ENCODE assay signal across 20 cellular contexts in the genomic region with DNA sequence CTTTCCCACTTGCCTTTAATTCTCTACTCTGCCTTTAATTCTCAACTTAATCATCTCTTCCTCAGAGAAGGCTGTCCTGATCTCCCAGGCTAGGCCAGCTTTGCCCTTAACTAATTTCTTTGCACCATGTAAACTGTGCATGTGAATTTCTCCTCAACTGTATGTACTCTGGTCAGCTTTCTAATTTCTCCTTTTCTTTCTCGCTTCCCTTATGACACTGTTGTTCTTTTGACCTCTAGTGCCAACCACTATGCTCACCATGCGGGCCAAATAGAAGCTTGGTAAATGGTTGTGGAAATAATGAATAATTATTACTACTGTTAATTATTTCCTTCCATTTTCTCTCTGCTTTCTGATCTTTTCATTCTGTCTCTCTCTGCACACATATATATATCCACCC.
DNase-seq lines count a peak whose midpoint lies in the region; ATAC-seq lines count a peak whose summit lies in the region.
"Had no signal": no experiment of that assay in that cellular context is flagged by ENCODE, and none has a peak within 500 bp of the region (broad histone marks: within the 10 kb centered on the region; RNA-seq: fewer than 3 reads in every experiment).

No MANE protein-coding gene starts in this region.

- intact Hi-C loops in sciatic nerve (cut with DNase I) = no loop called here

- no peaks in the 10 kb centered on the region for H3K36me3 ChIP-seq in trophoblast cell (ENCODE audit: control insufficient read depth in 1 of 2, insufficient read depth in 2 of 2, low read length in 2 of 2)
- H3K36me3 ChIP-seq: BLaER1 had no signal

- no peak overlapping the region for H4K91ac ChIP-seq in trophoblast cell (ENCODE audit: low read depth, low read length)

- H3K4me2 ChIP-seq in trophoblast cell (ENCODE audit: low read length) = no peak overlapping the region
- H3K4me2 ChIP-seq: A549, BLaER1, GM23338 had no signal

- H2AK5ac ChIP-seq in trophoblast cell (ENCODE audit: low read length) = no peak overlapping the region

- no peak overlapping the region for H2BK120ac ChIP-seq in trophoblast cell (ENCODE audit: insufficient read depth, low read length, poor library complexity)

- H4K12ac ChIP-seq in trophoblast cell (ENCODE audit: low read depth, low read length) = no peak overlapping the region

- H4K8ac ChIP-seq in trophoblast cell (ENCODE audit: low read depth, low read length) = no peak overlapping the region

- ATAC-seq in GM18867 (IDR thresholded peaks at IDR 0.05; ENCODE audit: unreplicated experiment) = peak; percentile 48
- peak; percentile 51 for ATAC-seq in HG03175 (IDR thresholded peaks at IDR 0.05; ENCODE audit: unreplicated experiment)
- no peak for ATAC-seq in sciatic nerve
- ATAC-seq: A549; CD8-positive, alpha-beta T cell; GM12878; GM23338; HCT116 had no signal

- no peaks in the 10 kb centered on the region for H3K27me3 ChIP-seq in trophoblast cell (ENCODE audit: insufficient read depth, low read length)
- H3K27me3 ChIP-seq: BLaER1 had no signal

- no peak overlapping the region for H3K9ac ChIP-seq in trophoblast cell (ENCODE audit: low read length)
- H3K9ac ChIP-seq: BLaER1 had no signal

- peak overlapping the region; percentile 53 for H2BK12ac ChIP-seq in trophoblast cell (ENCODE audit: low read length)

- H3K4me3 ChIP-seq in trophoblast cell (ENCODE audit: low read depth, low read length) = no peak overlapping the region
- H3K4me3 ChIP-seq: A549, BLaER1, GM12878, GM23338 had no signal

- in situ Hi-C loops in ACHN (cut with HindIII; ENCODE audit: low pct_ligation_motif_present, low pct_unique_long_range_greater_than_20kb, low sequenced_read_pairs) = no loop called here

- H2AFZ ChIP-seq in trophoblast cell (ENCODE audit: insufficient read depth, low read length, poor library complexity) = no peak overlapping the region
- H2AFZ ChIP-seq: GM23338 had no signal

- H2BK5ac ChIP-seq in trophoblast cell (ENCODE audit: low read depth, low read length, poor library complexity) = no peak overlapping the region

- H3K79me1 ChIP-seq in trophoblast cell (ENCODE audit: low read length) = no peaks in the 10 kb centered on the region

- no peak overlapping the region for H3K27ac ChIP-seq in trophoblast cell (ENCODE audit: low read depth, low read length)
- H3K27ac ChIP-seq: A549, BLaER1, C4-2B had no signal

- no peak overlapping the region for H3K4ac ChIP-seq in trophoblast cell (ENCODE audit: low read depth, low read length)

- WGBS in trophoblast cell (ENCODE audit: extremely low coverage, insufficient coverage, insufficient read length) = no CpG with 5 or more reads among the region's 2 CpGs

- no peak overlapping the region for H3K18ac ChIP-seq in trophoblast cell (ENCODE audit: low read length)

- H3K4me1 ChIP-seq in trophoblast cell (ENCODE audit: control insufficient read depth in 1 of 2, insufficient read depth in 2 of 2, low read length in 2 of 2) = no peaks in the 10 kb centered on the region
- H3K4me1 ChIP-seq: A549, BLaER1 had no signal

- DNase-seq in trophoblast cell = no peak
- no peak for DNase-seq in SK-N-DZ (ENCODE audit: low spot score)
- DNase-seq in ACHN = no peak
- no peak for DNase-seq in sciatic nerve (ENCODE audit: low spot score)
- DNase-seq: 8988T; CD4-positive, CD25-positive, alpha-beta regulatory T cell; CD8-positive, alpha-beta T cell; DMS 273 treated with DMSO at 0.1 percent for 48 hours; DMS79; EL; GDM1; H9 had no signal

- no peaks in the 10 kb centered on the region for H3K79me2 ChIP-seq in trophoblast cell (ENCODE audit: control insufficient read depth, insufficient read depth, low read length, poor library complexity)

- H3K14ac ChIP-seq in trophoblast cell (ENCODE audit: low read length) = no peak overlapping the region

- no peak overlapping the region for H3K23ac ChIP-seq in trophoblast cell (ENCODE audit: low read length)

- H3K9me3 ChIP-seq in trophoblast cell (ENCODE audit: insufficient read depth, low read depth, low read length) = no peaks in the 10 kb centered on the region
- H3K9me3 ChIP-seq: A549, BLaER1 had no signal
